1 cellular context compared by ENCODE assay signal in the genomic region with DNA sequence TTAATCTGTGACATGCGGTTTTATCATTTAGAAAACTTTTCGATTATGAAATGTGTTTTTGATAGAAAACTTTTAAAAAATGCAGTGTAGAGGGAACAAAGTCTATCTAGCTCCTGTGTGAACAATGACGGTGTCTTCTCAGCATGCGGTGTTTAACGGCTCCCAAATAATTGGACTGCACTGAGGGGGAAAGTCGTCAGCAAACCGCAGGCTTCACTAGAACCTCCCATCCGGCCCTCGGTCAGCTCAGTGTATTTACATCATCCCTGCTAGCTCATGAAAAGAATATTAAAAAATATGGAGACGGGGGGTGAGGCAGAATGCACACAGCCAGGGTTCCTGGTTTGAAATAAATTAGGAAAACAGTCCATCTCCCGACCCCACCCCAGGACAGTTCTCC.
A peak's percentile ranks its signal among the peaks of the same experiment; 100 is the strongest.
TF ChIP-seq lines count a peak whose summit lies in the region.

No MANE protein-coding gene starts in this region.

TF ChIP-seq in HEK293, 187 proteins besides CTCF, POLR2A, EP300 and RAD21 (continued from another document and continues in another):
- TF ChIP-seq, protein P1, sequence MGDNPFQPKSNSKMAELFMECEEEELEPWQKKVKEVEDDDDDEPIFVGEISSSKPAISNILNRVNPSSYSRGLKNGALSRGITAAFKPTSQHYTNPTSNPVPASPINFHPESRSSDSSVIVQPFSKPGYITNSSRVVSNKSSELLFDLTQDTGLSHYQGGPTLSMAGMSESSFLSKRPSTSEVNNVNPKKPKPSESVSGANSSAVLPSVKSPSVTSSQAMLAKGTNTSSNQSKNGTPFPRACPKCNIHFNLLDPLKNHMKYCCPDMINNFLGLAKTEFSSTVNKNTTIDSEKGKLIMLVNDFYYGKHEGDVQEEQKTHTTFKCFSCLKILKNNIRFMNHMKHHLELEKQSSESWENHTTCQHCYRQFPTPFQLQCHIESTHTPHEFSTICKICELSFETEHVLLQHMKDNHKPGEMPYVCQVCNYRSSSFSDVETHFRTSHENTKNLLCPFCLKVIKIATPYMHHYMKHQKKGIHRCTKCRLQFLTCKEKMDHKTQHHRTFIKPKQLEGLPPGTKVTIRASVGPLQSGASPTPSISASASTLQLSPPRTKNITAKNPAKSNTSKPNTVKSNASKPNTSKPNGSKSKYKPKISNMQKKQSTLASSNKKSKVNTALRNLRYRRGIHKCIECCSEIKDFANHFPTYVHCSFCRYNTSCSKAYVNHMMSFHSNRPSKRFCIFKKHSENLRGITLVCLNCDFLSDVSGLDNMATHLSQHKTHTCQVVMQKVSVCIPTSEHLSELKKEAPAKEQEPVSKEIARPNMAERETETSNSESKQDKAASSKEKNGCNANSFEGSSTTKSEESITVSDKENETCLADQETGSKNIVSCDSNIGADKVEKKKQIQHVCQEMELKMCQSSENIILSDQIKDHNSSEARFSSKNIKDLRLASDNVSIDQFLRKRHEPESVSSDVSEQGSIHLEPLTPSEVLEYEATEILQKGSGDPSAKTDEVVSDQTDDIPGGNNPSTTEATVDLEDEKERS (tag by site-specific recombination; IDR thresholded peaks at IDR 0.05): no peak
- TF ChIP-seq ZNF776 (tag by site-specific recombination; IDR thresholded peaks at IDR 0.05; ENCODE audit: borderline replicate concordance) (no peak), ZNF701 (tag by site-specific recombination; IDR thresholded peaks at IDR 0.05) (no peak), HOXA7 (CRISPR knock-in tag; IDR thresholded peaks at IDR 0.05; ENCODE audit: borderline replicate concordance) (no peak), MEIS1 (CRISPR knock-in tag; IDR thresholded peaks at IDR 0.05; ENCODE audit: borderline replicate concordance) (no peak), ZNF223 (tag by site-specific recombination; IDR thresholded peaks at IDR 0.05) (no peak), ZBTB1 (tag by site-specific recombination; IDR thresholded peaks at IDR 0.05) (no peak), RBAK (tag by site-specific recombination; IDR thresholded peaks at IDR 0.05) (no peak), ZNF350 (tag by site-specific recombination; IDR thresholded peaks at IDR 0.05) (no peak), ZNF747 (tag by site-specific recombination; IDR thresholded peaks at IDR 0.05) (no peak), ZNF670 (tag by site-specific recombination; IDR thresholded peaks at IDR 0.05; ENCODE audit: low read depth) (no peak), ZNF48 (tag by site-specific recombination; IDR thresholded peaks at IDR 0.05) (no peak), ZBTB17 (tag by site-specific recombination; IDR thresholded peaks at IDR 0.05) (no peak), ZNF624 (tag by site-specific recombination; IDR thresholded peaks at IDR 0.05) (no peak), ZNF791 (tag by site-specific recombination; IDR thresholded peaks at IDR 0.05) (no peak), ZNF830 (tag by site-specific recombination; IDR thresholded peaks at IDR 0.05; ENCODE audit: low read depth) (no peak), ZEB2 (tag by site-specific recombination; IDR thresholded peaks at IDR 0.05) (peak; percentile 40; the same call in 1 of the 2 replicates), ZNF521 (tag by site-specific recombination; IDR thresholded peaks at IDR 0.05) (no peak), SP2 (tag by site-specific recombination; IDR thresholded peaks at IDR 0.05) (no peak), ZNF473 (tag by site-specific recombination; IDR thresholded peaks at IDR 0.05) (no peak), ZFP37 (tag by site-specific recombination; IDR thresholded peaks at IDR 0.05) (no peak), SCRT1 (tag by site-specific recombination; IDR thresholded peaks at IDR 0.05; ENCODE audit: borderline replicate concordance) (no peak), KLF16 (tag by site-specific recombination; IDR thresholded peaks at IDR 0.05) (no peak), ZNF292 (tag by site-specific recombination; IDR thresholded peaks at IDR 0.05; ENCODE audit: borderline replicate concordance, low read depth) (no peak), ZFP41 (tag by site-specific recombination; IDR thresholded peaks at IDR 0.05; ENCODE audit: borderline replicate concordance) (no peak), IKZF3 (tag by site-specific recombination; IDR thresholded peaks at IDR 0.05) (0 out of 2 replicates have a peak, but pooled peaks have one; percentile 24), ZNF600 (tag by site-specific recombination; IDR thresholded peaks at IDR 0.05) (no peak), ZNF211 (tag by site-specific recombination; IDR thresholded peaks at IDR 0.05; ENCODE audit: low read depth) (no peak), ZNF416 (tag by site-specific recombination; IDR thresholded peaks at IDR 0.05) (no peak), ZNF548 (tag by site-specific recombination; IDR thresholded peaks at IDR 0.05) (no peak), ZBTB20 (tag by site-specific recombination; IDR thresholded peaks at IDR 0.05) (no peak), ZNF660 (tag by site-specific recombination; IDR thresholded peaks at IDR 0.05) (peak; percentile 72; the same call in 1 of the 2 replicates), ZNF426 (tag by site-specific recombination; IDR thresholded peaks at IDR 0.05) (no peak), KLF9 (tag by site-specific recombination; IDR thresholded peaks at IDR 0.05; ENCODE audit: low read depth) (0 out of 2 replicates have a peak, but pooled peaks have one; percentile 5), ZNF366 (tag by site-specific recombination; conservative IDR thresholded peaks at IDR 0.05) (no peak), KLF10 (tag by site-specific recombination; IDR thresholded peaks at IDR 0.05) (peak; percentile 44)
- TF ChIP-seq, protein P2, sequence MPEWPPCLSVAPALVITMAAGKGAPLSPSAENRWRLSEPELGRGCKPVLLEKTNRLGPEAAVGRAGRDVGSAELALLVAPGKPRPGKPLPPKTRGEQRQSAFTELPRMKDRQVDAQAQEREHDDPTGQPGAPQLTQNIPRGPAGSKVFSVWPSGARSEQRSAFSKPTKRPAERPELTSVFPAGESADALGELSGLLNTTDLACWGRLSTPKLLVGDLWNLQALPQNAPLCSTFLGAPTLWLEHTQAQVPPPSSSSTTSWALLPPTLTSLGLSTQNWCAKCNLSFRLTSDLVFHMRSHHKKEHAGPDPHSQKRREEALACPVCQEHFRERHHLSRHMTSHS (tag by site-specific recombination; IDR thresholded peaks at IDR 0.05): no peak
- TF ChIP-seq, protein P3, sequence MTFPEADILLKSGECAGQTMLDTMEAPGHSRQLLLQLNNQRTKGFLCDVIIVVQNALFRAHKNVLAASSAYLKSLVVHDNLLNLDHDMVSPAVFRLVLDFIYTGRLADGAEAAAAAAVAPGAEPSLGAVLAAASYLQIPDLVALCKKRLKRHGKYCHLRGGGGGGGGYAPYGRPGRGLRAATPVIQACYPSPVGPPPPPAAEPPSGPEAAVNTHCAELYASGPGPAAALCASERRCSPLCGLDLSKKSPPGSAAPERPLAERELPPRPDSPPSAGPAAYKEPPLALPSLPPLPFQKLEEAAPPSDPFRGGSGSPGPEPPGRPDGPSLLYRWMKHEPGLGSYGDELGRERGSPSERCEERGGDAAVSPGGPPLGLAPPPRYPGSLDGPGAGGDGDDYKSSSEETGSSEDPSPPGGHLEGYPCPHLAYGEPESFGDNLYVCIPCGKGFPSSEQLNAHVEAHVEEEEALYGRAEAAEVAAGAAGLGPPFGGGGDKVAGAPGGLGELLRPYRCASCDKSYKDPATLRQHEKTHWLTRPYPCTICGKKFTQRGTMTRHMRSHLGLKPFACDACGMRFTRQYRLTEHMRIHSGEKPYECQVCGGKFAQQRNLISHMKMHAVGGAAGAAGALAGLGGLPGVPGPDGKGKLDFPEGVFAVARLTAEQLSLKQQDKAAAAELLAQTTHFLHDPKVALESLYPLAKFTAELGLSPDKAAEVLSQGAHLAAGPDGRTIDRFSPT (tag by site-specific recombination; IDR thresholded peaks at IDR 0.05): no peak
- TF ChIP-seq, protein P4, sequence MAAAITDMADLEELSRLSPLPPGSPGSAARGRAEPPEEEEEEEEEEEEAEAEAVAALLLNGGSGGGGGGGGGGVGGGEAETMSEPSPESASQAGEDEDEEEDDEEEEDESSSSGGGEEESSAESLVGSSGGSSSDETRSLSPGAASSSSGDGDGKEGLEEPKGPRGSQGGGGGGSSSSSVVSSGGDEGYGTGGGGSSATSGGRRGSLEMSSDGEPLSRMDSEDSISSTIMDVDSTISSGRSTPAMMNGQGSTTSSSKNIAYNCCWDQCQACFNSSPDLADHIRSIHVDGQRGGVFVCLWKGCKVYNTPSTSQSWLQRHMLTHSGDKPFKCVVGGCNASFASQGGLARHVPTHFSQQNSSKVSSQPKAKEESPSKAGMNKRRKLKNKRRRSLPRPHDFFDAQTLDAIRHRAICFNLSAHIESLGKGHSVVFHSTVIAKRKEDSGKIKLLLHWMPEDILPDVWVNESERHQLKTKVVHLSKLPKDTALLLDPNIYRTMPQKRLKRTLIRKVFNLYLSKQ (tag by site-specific recombination; IDR thresholded peaks at IDR 0.05; ENCODE audit: borderline replicate concordance): no peak
- TF ChIP-seq, protein P5, sequence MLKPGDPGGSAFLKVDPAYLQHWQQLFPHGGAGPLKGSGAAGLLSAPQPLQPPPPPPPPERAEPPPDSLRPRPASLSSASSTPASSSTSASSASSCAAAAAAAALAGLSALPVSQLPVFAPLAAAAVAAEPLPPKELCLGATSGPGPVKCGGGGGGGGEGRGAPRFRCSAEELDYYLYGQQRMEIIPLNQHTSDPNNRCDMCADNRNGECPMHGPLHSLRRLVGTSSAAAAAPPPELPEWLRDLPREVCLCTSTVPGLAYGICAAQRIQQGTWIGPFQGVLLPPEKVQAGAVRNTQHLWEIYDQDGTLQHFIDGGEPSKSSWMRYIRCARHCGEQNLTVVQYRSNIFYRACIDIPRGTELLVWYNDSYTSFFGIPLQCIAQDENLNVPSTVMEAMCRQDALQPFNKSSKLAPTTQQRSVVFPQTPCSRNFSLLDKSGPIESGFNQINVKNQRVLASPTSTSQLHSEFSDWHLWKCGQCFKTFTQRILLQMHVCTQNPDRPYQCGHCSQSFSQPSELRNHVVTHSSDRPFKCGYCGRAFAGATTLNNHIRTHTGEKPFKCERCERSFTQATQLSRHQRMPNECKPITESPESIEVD (tag by site-specific recombination; IDR thresholded peaks at IDR 0.05): peak; percentile 51
- TF ChIP-seq, protein P6, sequence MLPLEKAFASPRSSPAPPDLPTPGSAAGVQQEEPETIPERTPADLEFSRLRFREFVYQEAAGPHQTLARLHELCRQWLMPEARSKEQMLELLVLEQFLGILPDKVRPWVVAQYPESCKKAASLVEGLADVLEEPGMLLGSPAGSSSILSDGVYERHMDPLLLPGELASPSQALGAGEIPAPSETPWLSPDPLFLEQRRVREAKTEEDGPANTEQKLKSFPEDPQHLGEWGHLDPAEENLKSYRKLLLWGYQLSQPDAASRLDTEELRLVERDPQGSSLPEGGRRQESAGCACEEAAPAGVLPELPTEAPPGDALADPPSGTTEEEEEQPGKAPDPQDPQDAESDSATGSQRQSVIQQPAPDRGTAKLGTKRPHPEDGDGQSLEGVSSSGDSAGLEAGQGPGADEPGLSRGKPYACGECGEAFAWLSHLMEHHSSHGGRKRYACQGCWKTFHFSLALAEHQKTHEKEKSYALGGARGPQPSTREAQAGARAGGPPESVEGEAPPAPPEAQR (tag by site-specific recombination; IDR thresholded peaks at IDR 0.05): no peak
- TF ChIP-seq, protein P7, sequence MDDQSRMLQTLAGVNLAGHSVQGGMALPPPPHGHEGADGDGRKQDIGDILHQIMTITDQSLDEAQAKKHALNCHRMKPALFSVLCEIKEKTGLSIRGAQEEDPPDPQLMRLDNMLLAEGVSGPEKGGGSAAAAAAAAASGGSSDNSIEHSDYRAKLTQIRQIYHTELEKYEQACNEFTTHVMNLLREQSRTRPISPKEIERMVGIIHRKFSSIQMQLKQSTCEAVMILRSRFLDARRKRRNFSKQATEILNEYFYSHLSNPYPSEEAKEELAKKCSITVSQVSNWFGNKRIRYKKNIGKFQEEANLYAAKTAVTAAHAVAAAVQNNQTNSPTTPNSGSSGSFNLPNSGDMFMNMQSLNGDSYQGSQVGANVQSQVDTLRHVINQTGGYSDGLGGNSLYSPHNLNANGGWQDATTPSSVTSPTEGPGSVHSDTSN (CRISPR knock-in tag; IDR thresholded peaks at IDR 0.05): no peak
- TF ChIP-seq, protein P8, sequence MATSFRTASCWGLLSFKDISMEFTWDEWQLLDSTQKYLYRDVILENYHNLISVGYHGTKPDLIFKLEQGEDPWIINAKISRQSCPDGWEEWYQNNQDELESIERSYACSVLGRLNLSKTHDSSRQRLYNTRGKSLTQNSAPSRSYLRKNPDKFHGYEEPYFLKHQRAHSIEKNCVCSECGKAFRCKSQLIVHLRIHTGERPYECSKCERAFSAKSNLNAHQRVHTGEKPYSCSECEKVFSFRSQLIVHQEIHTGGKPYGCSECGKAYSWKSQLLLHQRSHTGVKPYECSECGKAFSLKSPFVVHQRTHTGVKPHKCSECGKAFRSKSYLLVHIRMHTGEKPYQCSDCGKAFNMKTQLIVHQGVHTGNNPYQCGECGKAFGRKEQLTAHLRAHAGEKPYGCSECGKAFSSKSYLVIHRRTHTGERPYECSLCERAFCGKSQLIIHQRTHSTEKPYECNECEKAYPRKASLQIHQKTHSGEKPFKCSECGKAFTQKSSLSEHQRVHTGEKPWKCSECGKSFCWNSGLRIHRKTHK (tag by site-specific recombination; IDR thresholded peaks at IDR 0.05): no peak
- TF ChIP-seq, protein P9, sequence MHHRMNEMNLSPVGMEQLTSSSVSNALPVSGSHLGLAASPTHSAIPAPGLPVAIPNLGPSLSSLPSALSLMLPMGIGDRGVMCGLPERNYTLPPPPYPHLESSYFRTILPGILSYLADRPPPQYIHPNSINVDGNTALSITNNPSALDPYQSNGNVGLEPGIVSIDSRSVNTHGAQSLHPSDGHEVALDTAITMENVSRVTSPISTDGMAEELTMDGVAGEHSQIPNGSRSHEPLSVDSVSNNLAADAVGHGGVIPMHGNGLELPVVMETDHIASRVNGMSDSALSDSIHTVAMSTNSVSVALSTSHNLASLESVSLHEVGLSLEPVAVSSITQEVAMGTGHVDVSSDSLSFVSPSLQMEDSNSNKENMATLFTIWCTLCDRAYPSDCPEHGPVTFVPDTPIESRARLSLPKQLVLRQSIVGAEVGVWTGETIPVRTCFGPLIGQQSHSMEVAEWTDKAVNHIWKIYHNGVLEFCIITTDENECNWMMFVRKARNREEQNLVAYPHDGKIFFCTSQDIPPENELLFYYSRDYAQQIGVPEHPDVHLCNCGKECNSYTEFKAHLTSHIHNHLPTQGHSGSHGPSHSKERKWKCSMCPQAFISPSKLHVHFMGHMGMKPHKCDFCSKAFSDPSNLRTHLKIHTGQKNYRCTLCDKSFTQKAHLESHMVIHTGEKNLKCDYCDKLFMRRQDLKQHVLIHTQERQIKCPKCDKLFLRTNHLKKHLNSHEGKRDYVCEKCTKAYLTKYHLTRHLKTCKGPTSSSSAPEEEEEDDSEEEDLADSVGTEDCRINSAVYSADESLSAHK (tag by site-specific recombination; IDR thresholded peaks at IDR 0.05): no peak
- TF ChIP-seq, protein P10, sequence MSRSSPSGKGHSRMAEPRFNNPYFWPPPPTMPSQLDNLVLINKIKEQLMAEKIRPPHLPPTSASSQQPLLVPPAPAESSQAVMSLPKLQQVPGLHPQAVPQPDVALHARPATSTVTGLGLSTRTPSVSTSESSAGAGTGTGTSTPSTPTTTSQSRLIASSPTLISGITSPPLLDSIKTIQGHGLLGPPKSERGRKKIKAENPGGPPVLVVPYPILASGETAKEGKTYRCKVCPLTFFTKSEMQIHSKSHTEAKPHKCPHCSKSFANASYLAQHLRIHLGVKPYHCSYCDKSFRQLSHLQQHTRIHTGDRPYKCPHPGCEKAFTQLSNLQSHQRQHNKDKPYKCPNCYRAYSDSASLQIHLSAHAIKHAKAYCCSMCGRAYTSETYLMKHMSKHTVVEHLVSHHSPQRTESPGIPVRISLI (tag by site-specific recombination; IDR thresholded peaks at IDR 0.05): no peak
